ENCODE assay signal across 20 cellular contexts in genomic region chr4:80240976-80241375, GRCh38. TPM values are rescaled to one million over a fixed set of nuclear protein-coding genes. Genes with fewer than 3 reads are reported as not detected.
DNase-seq lines count a peak whose midpoint lies in the region; ATAC-seq and TF ChIP-seq lines count a peak whose summit lies in the region.
"Had no signal": no experiment of that assay in that cellular context is flagged by ENCODE, and none has a peak within 500 bp of the region (broad histone marks: within the 10 kb centered on the region; RNA-seq: fewer than 3 reads in every experiment).

No MANE protein-coding gene starts in this region.

- H4K20me1 ChIP-seq in MM.1S (ENCODE audit: insufficient read depth, low read length), result no peaks in the 10 kb centered on the region

- TF ChIP-seq POLR2A in right lobe of liver (IDR thresholded peaks at IDR 0.05), result no peak

- peak overlapping the region; percentile 6; the same call in 1 of the 2 replicates for H3K4me2 ChIP-seq in MM.1S (ENCODE audit: low read depth, low read length)

- H3K9ac ChIP-seq in MM.1S (ENCODE audit: low read length), result no peak overlapping the region

- H3K4me1 ChIP-seq in MM.1S (ENCODE audit: low read length) (peaks cover 9% of the 10 kb centered on the region; the same call in 1 of the 2 replicates), right lobe of liver (no peaks in the 10 kb centered on the region)
- H3K4me1 ChIP-seq: prostate gland, transverse colon had no signal

- no peak overlapping the region for H2AFZ ChIP-seq in MM.1S (ENCODE audit: low read length)

- H3K27ac ChIP-seq in MM.1S (ENCODE audit: low read length) (no peak overlapping the region), right lobe of liver (no peak overlapping the region)
- H3K27ac ChIP-seq: prostate gland, transverse colon had no signal

- H3K4me3 ChIP-seq in MM.1S (ENCODE audit: low read length) (no peak overlapping the region), right lobe of liver (no peak overlapping the region)
- H3K4me3 ChIP-seq: lung, prostate gland, transverse colon had no signal

- intact Hi-C loops in right lobe of liver (cut with DNase I), result no loop called here

- TF ChIP-seq CTCF in MM.1S (IDR thresholded peaks at IDR 0.05; ENCODE audit: low read length), result no peak
- no peak for TF ChIP-seq CTCF in right lobe of liver (IDR thresholded peaks at IDR 0.05)

- DNase-seq in NOMO-1 treated with DMSO at 0.1 percent for 48 hours (lab: John Stamatoyannopoulos, UW; ENCODE audit: unreplicated experiment) (peak; percentile 36), NOMO-1 treated with dmso at 0.1 percent for 144 hours (lab: John Stamatoyannopoulos, UW; ENCODE audit: unreplicated experiment) (no peak), MM.1S (peak; percentile 18), dermis blood vessel endothelial cell (peak; percentile 23), right lobe of liver (no peak), HuH-7.5 (ENCODE audit: low spot score) (no peak), SHP77 (lab: John Stamatoyannopoulos, UW) (no peak)
- DNase-seq: 8988T; amniotic stem cell; DMS79; GOT3; naive thymus-derived CD8-positive, alpha-beta T cell; NCI-H1694 treated with DMSO at 0.1 percent for 48 hours; NCI-H446; transverse colon had no signal

- H3F3A ChIP-seq in MM.1S (ENCODE audit: insufficient read depth, low read length), result no peaks in the 10 kb centered on the region

- H3K9me3 ChIP-seq in MM.1S (replicated peaks; ENCODE audit: insufficient read depth, low read length) (no peaks in the 10 kb centered on the region), right lobe of liver (no peaks in the 10 kb centered on the region)
- H3K9me3 ChIP-seq: prostate gland, transverse colon had no signal

- no peaks in the 10 kb centered on the region for H3K79me2 ChIP-seq in MM.1S (ENCODE audit: low read length)

- no peaks in the 10 kb centered on the region for H3K9me2 ChIP-seq in MM.1S (replicated peaks; ENCODE audit: insufficient read depth, low read length)

- H3K27me3 ChIP-seq in MM.1S (replicated peaks; ENCODE audit: insufficient read depth, low read length), result no peaks in the 10 kb centered on the region
- H3K27me3 ChIP-seq in right lobe of liver, result no peaks in the 10 kb centered on the region

- H3K36me3 ChIP-seq in MM.1S (replicated peaks; ENCODE audit: insufficient read depth, low read length) (no peaks in the 10 kb centered on the region), right lobe of liver (no peaks in the 10 kb centered on the region)
- H3K36me3 ChIP-seq: prostate gland, transverse colon had no signal

- ATAC-seq in right lobe of liver (no peak), GM19324 (IDR thresholded peaks at IDR 0.05; ENCODE audit: low FRiP score, unreplicated experiment) (no peak)
- ATAC-seq: activated T-helper 17 cell treated with anti-CD3 and anti-CD28 coated beads, Interleukin-2, amount 50 U/mL, for 72 hours; naive thymus-derived CD8-positive, alpha-beta T cell; stimulated activated memory B cell treated with anti-CD40 and anti-IgM and Interleukin-4, amounts not matched to agents 10 μg/mL and 1 μg/mL and 100 μg/mL, for 72 hours had no signal

RNA-seq across cellular contexts. Expression of gene FGF5, which starts 25.5 kb away (rescaled TPM):
- total RNA-seq in dermis blood vessel endothelial cell, result under 0.01 and 0.17 TPM in 2 replicates
- total RNA-seq in right lobe of liver, result not detected
- total RNA-seq: activated T-helper 17 cell treated with anti-CD3 and anti-CD28 coated beads, Interleukin-2, amount 50 U/mL, for 72 hours; naive thymus-derived CD8-positive, alpha-beta T cell; prostate gland had no signal

RNA-seq across cellular contexts. Expression of gene PRDM8, which starts 43.7 kb away (rescaled TPM):
- 1.2 TPM in 2 replicates for total RNA-seq in dermis blood vessel endothelial cell
- under 1 TPM in 5 of 6 experiments, not detected in 1; 0.07 to 0.37 (median 0.12) TPM for total RNA-seq in right lobe of liver

Comparison
In these comparisons a context has a peak if more than half of its experiments do, and no peak if none do; other contexts are left out.
1. DNase-seq: peak in NOMO-1 treated with DMSO at 0.1 percent for 48 hours (single experiment), MM.1S (single experiment) and dermis blood vessel endothelial cell (single experiment); none in NOMO-1 treated with dmso at 0.1 percent for 144 hours (single experiment), right lobe of liver (0 of 3), HuH-7.5 (single experiment) and SHP77 (0 of 2).